In the genomic region with DNA sequence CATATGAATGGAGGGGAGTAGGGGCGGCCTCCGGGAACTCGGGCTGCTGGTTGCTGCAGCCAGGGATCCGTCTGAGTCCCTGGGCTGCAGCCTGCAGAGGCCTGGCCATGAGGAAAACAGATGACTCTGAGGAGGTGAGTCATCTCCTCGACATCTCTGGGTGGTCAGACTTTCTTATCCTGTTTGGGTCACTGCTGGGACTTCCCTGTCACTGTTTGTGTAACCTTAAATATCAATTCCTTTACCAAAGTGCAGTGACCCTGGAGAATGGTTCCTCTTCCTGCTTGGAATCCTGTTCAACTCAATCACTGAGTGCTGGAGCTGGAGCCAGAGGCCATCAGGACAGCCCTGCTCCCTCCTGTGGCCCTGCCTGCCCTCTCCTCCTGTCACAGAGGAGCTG, we compare ENCODE assay signal across 14 cellular contexts. TPM values are rescaled to one million over a fixed set of nuclear protein-coding genes. Genes with fewer than 3 reads are reported as not detected.
DNase-seq lines count a peak whose midpoint lies in the region; ATAC-seq and TF ChIP-seq lines count a peak whose summit lies in the region.
"Not testable (repeated sequence)": the region's sequence is repeated elsewhere in the genome, so short reads cannot be mapped to it uniquely, and the experiment has no call there.
"Had no signal": no experiment of that assay in that cellular context is flagged by ENCODE, and none has a peak within 500 bp of the region (broad histone marks: within the 10 kb centered on the region; RNA-seq: fewer than 3 reads in every experiment).

No MANE protein-coding gene starts in this region.

- not testable (repeated sequence) for H3K4me3 ChIP-seq in PC-9; epithelial cell of esophagus (ENCODE audit: low read length); heart left ventricle; liver (ENCODE audit: low read depth in 1 of 3, low read length in 3 of 3); gastrocnemius medialis

- not testable (repeated sequence) for H3K4me3 Mint-ChIP-seq in HFFc6

- peak; percentile 69 to 98 (median 94) for ATAC-seq in heart left ventricle
- peak in 1 of 2 donors; percentile 36 for ATAC-seq in gastrocnemius medialis

- H3K79me2 ChIP-seq in PC-9 (ENCODE audit: low read depth): not testable (repeated sequence)

- H3K4me2 ChIP-seq in PC-9: peak overlapping the region; percentile 43

- in situ Hi-C loops in gastrocnemius medialis (cut with MboI; ENCODE audit: low sequenced_read_pairs in 4 of 4): loop anchor here in 1 of 4 donors (25.0 kb wide), 1 partner anchor 269 kb away; no protein-coding TSS in a partner anchor

- H3K27me3 ChIP-seq in PC-9 (ENCODE audit: insufficient read depth, low read depth); heart left ventricle; liver (ENCODE audit: control insufficient read depth in 4 of 4, insufficient read depth in 4 of 4, low read length in 3 of 4); gastrocnemius medialis: not testable (repeated sequence)

- not testable (repeated sequence) for H3K36me3 Mint-ChIP-seq in HFFc6 (ENCODE audit: low read depth)

- not testable (repeated sequence) for H3K9me3 Mint-ChIP-seq in HFFc6

- POLR2A ChIA-PET in PC-9 (lab: Charles Lee; ENCODE audit: unreplicated experiment): not testable (repeated sequence)

- peaks cover 56% of the 10 kb centered on the region for H3K4me1 Mint-ChIP-seq in HFFc6 (ENCODE audit: low read depth)

- not testable (repeated sequence) for H3K9ac ChIP-seq in liver (ENCODE audit: low read depth in 1 of 2, low read length in 2 of 2)

- CTCF ChIA-PET in PC-9 (lab: Charles Lee): not testable (repeated sequence)

- not testable (repeated sequence) for H4K20me1 ChIP-seq in PC-9 (ENCODE audit: insufficient read depth)

- TF ChIP-seq POLR2A in heart left ventricle (IDR thresholded peaks at IDR 0.05); gastrocnemius medialis (IDR thresholded peaks at IDR 0.05): not testable (repeated sequence)

- H3K27me3 Mint-ChIP-seq in HFFc6 (ENCODE audit: insufficient read depth): peaks cover 13% of the 10 kb centered on the region

- peaks cover 19% of the 10 kb centered on the region; the same call in 1 of the 2 replicates for H3F3A ChIP-seq in PC-9 (ENCODE audit: insufficient read depth, low read depth)

- not testable (repeated sequence) for H2AFZ ChIP-seq in PC-9

- peaks cover 71% of the 10 kb centered on the region for H3K4me1 ChIP-seq in PC-9 (replicated peaks; ENCODE audit: insufficient read depth)
- peaks cover 0 to 14% (median 9%) of the 10 kb centered on the region in 12 donors for H3K4me1 ChIP-seq in heart left ventricle
- not testable (repeated sequence) for H3K4me1 ChIP-seq in liver (ENCODE audit: control insufficient read depth in 4 of 4, insufficient read depth in 4 of 4, low read length in 3 of 4); gastrocnemius medialis

- not testable (repeated sequence) for H3K36me3 ChIP-seq in PC-9 (ENCODE audit: low read depth); heart left ventricle; liver (ENCODE audit: control insufficient read depth in 4 of 4, insufficient read depth in 3 of 4, low read depth in 1 of 4, low read length in 3 of 4); gastrocnemius medialis

- H3K9me3 ChIP-seq in PC-9 (ENCODE audit: insufficient read depth, low read depth); heart left ventricle; liver (ENCODE audit: control insufficient read depth in 4 of 4, low read length in 3 of 4); gastrocnemius medialis: not testable (repeated sequence)

- WGBS in heart left ventricle, 4 donors: 11 to 36% (median 27%) methylated on average over 5 of the region's 5 CpGs
- WGBS in liver: 63% methylated on average over 5 of the region's 5 CpGs

- H3K27ac Mint-ChIP-seq in HFFc6: peak overlapping the region; percentile 39

- not testable (repeated sequence) for BruUV-seq in PC-9 (replicated peaks; lab: Mats Ljungman, UMichigan)

- not testable (repeated sequence) for H3K9me2 ChIP-seq in PC-9 (ENCODE audit: insufficient read depth)

- TF ChIP-seq RAD21 in liver (IDR thresholded peaks at IDR 0.05): not testable (repeated sequence)

- not testable (repeated sequence) for TF ChIP-seq CTCF in AG09319 (IDR thresholded peaks at IDR 0.05; ENCODE audit: low read depth, low read length); HFFc6 (IDR thresholded peaks at IDR 0.05); PC-9 (conservative IDR thresholded peaks at IDR 0.05); epithelial cell of esophagus (IDR thresholded peaks at IDR 0.05; ENCODE audit: insufficient read depth, low read depth, low read length, missing control alignments); liver (IDR thresholded peaks at IDR 0.05; ENCODE audit: low read depth, low read length, missing input control); gastrocnemius medialis (IDR thresholded peaks at IDR 0.05 in 4 of 5, conservative IDR thresholded peaks at IDR 0.05 in 1 of 5)
- TF ChIP-seq CTCF in heart left ventricle (IDR thresholded peaks at IDR 0.05): peak in 1 of 12 donors; percentile 7

- DNase-seq in AG09319 (ENCODE audit: extremely low read depth, low read depth) (peak; percentile 11), HFFc6 (peak; percentile 65), PC-9 (peak; percentile 58 to 88), amniotic epithelial cell (ENCODE audit: low read depth) (peak; percentile 25), epithelial cell of esophagus (ENCODE audit: low read depth) (peak; percentile 15), heart left ventricle (peak in 3 of 5 donors; percentile 33 to 52 (median 38))
- DNase-seq in gastrocnemius medialis: not testable (repeated sequence)

- H3K27ac ChIP-seq in PC-9: peak overlapping the region; percentile 68
- peak overlapping the region in 10 of 12 donors; percentile 7 to 67 (median 52) for H3K27ac ChIP-seq in heart left ventricle
- not testable (repeated sequence) for H3K27ac ChIP-seq in liver (ENCODE audit: low read depth in 1 of 2, low read length in 2 of 2)
- H3K27ac ChIP-seq in gastrocnemius medialis: peak overlapping the region; percentile 20 to 45 (median 34)

- intact Hi-C loops in PC-9 (cut with micrococcal nuclease; ENCODE audit: unreplicated experiment); heart left ventricle (cut with DNase I); gastrocnemius medialis (cut with DNase I; ENCODE audit: low total_unique reads): not testable (repeated sequence)

TF ChIP-seq in liver, 16 proteins besides CTCF, POLR2A, EP300 and RAD21:
- TF ChIP-seq NR2F2 (IDR thresholded peaks at IDR 0.05): peak; percentile 25
- peak in 1 of 2 donors; percentile 45 for TF ChIP-seq JUND (IDR thresholded peaks at IDR 0.05)

RNA-seq across cellular contexts. Expression of gene CST4, which starts 4.4 kb away (rescaled TPM):
- not detected for total RNA-seq in HFFc6 (2021; fragmentation: NEBNext Ultra II Directional; extraction: Animal tissue kit (Norgen Biotek cat#: 25700))
- 0.78 TPM in 1 of 2 replicates, not detected in the other for total RNA-seq in PC-9 (2021)
- total RNA-seq in heart left ventricle: not detected
- polyA plus RNA-seq in heart left ventricle: not detected
- not detected for total RNA-seq in liver
- polyA plus RNA-seq in liver: not detected
- not detected for total RNA-seq in gastrocnemius medialis
- total RNA-seq: activated CD4-positive, alpha-beta memory T cell treated with anti-CD3 and anti-CD28 coated beads, Interleukin-2, amount 10 ng/mL, durations not matched to agents 7 days and 5 days; dermis microvascular lymphatic vessel endothelial cell; mesenteric fat pad; stomach; T-cell; uterus had no signal
- polyA plus RNA-seq: stomach had no signal

RNA-seq across cellular contexts. Expression of gene CST3, which starts 55.5 kb away (rescaled TPM):
- total RNA-seq in HFFc6 (2021; fragmentation: NEBNext Ultra II Directional; extraction: Animal tissue kit (Norgen Biotek cat#: 25700)): 100 to 1,000 TPM; 211 to 296 (median 234) TPM
- total RNA-seq in PC-9 (2021) (262 and 355 TPM in 2 replicates), heart left ventricle (1,000 to 10,000 TPM in 3 of 9 donors, 100 to 1,000 TPM in 6; 482 to 1,194 (median 708) TPM), liver (100 to 1,000 TPM; 153 to 364 TPM), gastrocnemius medialis (1,000 to 10,000 TPM in 1 of 4 donors, 100 to 1,000 TPM in 3; 461 to 1,821 (median 697) TPM)
- polyA plus RNA-seq in heart left ventricle (100 to 1,000 TPM; 240 to 611 TPM), liver (1,000 to 10,000 TPM in 1 of 2 donors, 100 to 1,000 TPM in 1; 662 to 1,712 TPM)

RNA-seq across cellular contexts. Expression of gene CST1, which starts 57.5 kb away (rescaled TPM):
- not detected for total RNA-seq in HFFc6 (2021; fragmentation: NEBNext Ultra II Directional; extraction: Animal tissue kit (Norgen Biotek cat#: 25700))
- total RNA-seq in PC-9 (2021): 0.76 TPM in 1 of 2 replicates, not detected in the other
- total RNA-seq in heart left ventricle: not detected
- polyA plus RNA-seq in heart left ventricle: not detected
- not detected for total RNA-seq in liver
- not detected for polyA plus RNA-seq in liver
- not detected for total RNA-seq in gastrocnemius medialis
- total RNA-seq: activated CD4-positive, alpha-beta memory T cell treated with anti-CD3 and anti-CD28 coated beads, Interleukin-2, amount 10 ng/mL, durations not matched to agents 7 days and 5 days; dermis microvascular lymphatic vessel endothelial cell; mesenteric fat pad; stomach; T-cell; uterus had no signal
